In the genomic region with DNA sequence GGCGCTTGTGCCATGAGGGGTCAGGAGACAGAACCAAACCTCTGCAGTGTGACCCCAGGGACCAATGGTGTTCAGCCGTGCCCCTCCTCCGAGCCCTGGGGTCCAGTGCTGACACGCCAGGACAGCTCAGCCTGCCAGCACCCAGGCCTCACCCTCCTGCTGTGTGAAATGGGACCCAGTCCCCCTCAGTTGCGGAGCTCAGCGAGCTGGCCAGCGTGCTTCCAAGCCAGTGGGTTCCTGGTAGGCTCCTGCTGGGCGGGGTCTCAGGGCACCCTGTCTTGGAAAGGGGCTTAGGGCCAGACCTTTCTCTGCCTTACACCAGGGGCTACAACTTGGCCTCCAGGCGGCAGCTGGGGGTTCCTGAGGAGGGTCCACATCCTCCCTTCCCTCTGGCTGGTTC, we compare ENCODE assay signal across 10 cellular contexts. TPM values are rescaled to one million over a fixed set of nuclear protein-coding genes. Genes with fewer than 3 reads are reported as not detected.
DNase-seq lines count a peak whose midpoint lies in the region; ATAC-seq and TF ChIP-seq lines count a peak whose summit lies in the region.
"Had no signal": no experiment of that assay in that cellular context is flagged by ENCODE, and none has a peak within 500 bp of the region (broad histone marks: within the 10 kb centered on the region; RNA-seq: fewer than 3 reads in every experiment).

No MANE protein-coding gene starts in this region.

- intact Hi-C loops in heart right ventricle (cut with DNase I) = loop anchor here in 5 of 10 donors (10.0 kb wide), 2 partner anchors 118 to 148 kb away; partner anchors contain the start of genes CLTB (in 5 of the 5), HIGD2A (in 1 of the 5) and NOP16 (in 1 of the 5)
- intact Hi-C loops in cardiac septum (cut with DNase I) = no loop called here
- intact Hi-C loops in vagina (cut with DNase I) = no loop called here

- H3K27ac ChIP-seq in heart right ventricle = peak overlapping the region in 9 of 10 donors; percentile 94 to 100 (median 97)
- peak overlapping the region; percentile 98 for H3K27ac ChIP-seq in vagina

- no peak for TF ChIP-seq POLR2A in vagina (IDR thresholded peaks at IDR 0.05)

- POLR2A ChIA-PET in naive thymus-derived CD8-positive, alpha-beta T cell (lab: Charles Lee) = interaction anchor here (1.0 to 19.8 kb wide), 6 partner anchors 5 to 171 kb away, joined by 4 to 531 read pairs (median 178); partner anchors contain the start of genes CDHR2, CLTB and RNF44

- peak overlapping the region in 1 of 10 donors; percentile 84 for H3K4me3 ChIP-seq in heart right ventricle
- no peak overlapping the region for H3K4me3 ChIP-seq in vagina

- H3K36me3 Mint-ChIP-seq in central memory CD8-positive, alpha-beta T cell (ENCODE audit: insufficient read depth) = peaks cover 65% of the 10 kb centered on the region
- H3K36me3 Mint-ChIP-seq in naive thymus-derived CD8-positive, alpha-beta T cell = peaks cover 7 to 45% (median 20%) of the 10 kb centered on the region in 3 donors

- peak overlapping the region; percentile 97 for H3K27ac Mint-ChIP-seq in central memory CD8-positive, alpha-beta T cell (ENCODE audit: low read depth)
- H3K27ac Mint-ChIP-seq in naive thymus-derived CD8-positive, alpha-beta T cell = peak overlapping the region; percentile 81 to 100 (median 99)

- peaks cover 54% of the 10 kb centered on the region for H3K4me1 Mint-ChIP-seq in central memory CD8-positive, alpha-beta T cell
- H3K4me1 Mint-ChIP-seq in naive thymus-derived CD8-positive, alpha-beta T cell = peaks cover 36 to 65% (median 58%) of the 10 kb centered on the region in 4 donors

- TF ChIP-seq CTCF in heart right ventricle (IDR thresholded peaks at IDR 0.05) (no peak), vagina (IDR thresholded peaks at IDR 0.05) (no peak)

- DNase-seq in heart right ventricle (no peak), cardiac septum (ENCODE audit: low spot score) (no peak), vagina (ENCODE audit: extremely low spot score in 2 of 2) (no peak), NOMO-1 (lab: John Stamatoyannopoulos, UW; ENCODE audit: unreplicated experiment in 2 of 2) (no peak)
- no peak for DNase-seq in central memory CD8-positive, alpha-beta T cell (ENCODE audit: low spot score in 2 of 2)
- no peak for DNase-seq in naive thymus-derived CD8-positive, alpha-beta T cell
- DNase-seq: cortex of kidney, NCI-H2227 treated with DMSO at 0.1 percent for 48 hours had no signal

- H3K4me3 Mint-ChIP-seq in central memory CD8-positive, alpha-beta T cell = peak overlapping the region; percentile 92
- H3K4me3 Mint-ChIP-seq in naive thymus-derived CD8-positive, alpha-beta T cell = peak overlapping the region; percentile 94 to 100 (median 98)

- no peak for ATAC-seq in heart right ventricle
- no peak for ATAC-seq in central memory CD8-positive, alpha-beta T cell (replicated peaks; ENCODE audit: extremely low read depth, poor library complexity, severe bottlenecking)
- no peak for ATAC-seq in naive thymus-derived CD8-positive, alpha-beta T cell
- ATAC-seq in GM21381 (IDR thresholded peaks at IDR 0.05; ENCODE audit: unreplicated experiment) = no peak
- ATAC-seq in GM21423 (IDR thresholded peaks at IDR 0.05; ENCODE audit: unreplicated experiment) = no peak

- H3K36me3 ChIP-seq in heart right ventricle (peaks cover 0 to 43% (median 25%) of the 10 kb centered on the region in 9 donors), vagina (peaks cover 4 to 37% of the 10 kb centered on the region in 2 donors)

- no peaks in the 10 kb centered on the region for H3K27me3 ChIP-seq in heart right ventricle
- H3K27me3 ChIP-seq in vagina = no peaks in the 10 kb centered on the region

- no peaks in the 10 kb centered on the region for H3K27me3 Mint-ChIP-seq in central memory CD8-positive, alpha-beta T cell
- H3K27me3 Mint-ChIP-seq in naive thymus-derived CD8-positive, alpha-beta T cell = no peaks in the 10 kb centered on the region

- H3K9me3 ChIP-seq in heart right ventricle = no peaks in the 10 kb centered on the region
- H3K9me3 ChIP-seq in vagina = no peaks in the 10 kb centered on the region

- H3K9me3 Mint-ChIP-seq in central memory CD8-positive, alpha-beta T cell = no peaks in the 10 kb centered on the region
- no peaks in the 10 kb centered on the region for H3K9me3 Mint-ChIP-seq in naive thymus-derived CD8-positive, alpha-beta T cell

- 91 to 92% methylated on average over 9 of the region's 9 CpGs for WGBS in heart right ventricle, 2 donors

- H3K4me1 ChIP-seq in heart right ventricle (peaks cover 26 to 77% (median 59%) of the 10 kb centered on the region in 9 donors), vagina (peaks cover 68% of the 10 kb centered on the region)

RNA-seq across cellular contexts. Expression of gene RNF44, which starts 4.4 kb away (rescaled TPM):
- total RNA-seq in heart right ventricle (10 to 100 TPM; 18.1 to 31.1 (median 21.5) TPM), cardiac septum (25.4 TPM), vagina (24.6 TPM)
- polyA plus RNA-seq in heart right ventricle = 10 to 100 TPM in 1 of 2 donors, 1 to 10 TPM in 1; 7.9 to 21.9 TPM
- total RNA-seq in naive thymus-derived CD8-positive, alpha-beta T cell = 100 to 1,000 TPM; 271 to 281 TPM
- 1 to 10 TPM; 1.2 to 4.1 (median 3.2) TPM for polyA plus RNA-seq in naive thymus-derived CD8-positive, alpha-beta T cell

RNA-seq across cellular contexts. Expression of gene CDHR2, which starts 16.3 kb away (rescaled TPM):
- under 1 TPM in 2 of 10 donors, not detected in 8; 0.19 to 0.22 TPM for total RNA-seq in heart right ventricle
- under 1 TPM in 1 of 2 donors, not detected in 1; 0.03 TPM for polyA plus RNA-seq in heart right ventricle
- total RNA-seq in cardiac septum = 0.51 TPM
- 1 to 10 TPM; 3.6 to 4.8 TPM for total RNA-seq in naive thymus-derived CD8-positive, alpha-beta T cell
- polyA plus RNA-seq in naive thymus-derived CD8-positive, alpha-beta T cell = under 1 TPM in 1 of 3 donors, not detected in 2; 0.26 TPM
- not detected for total RNA-seq in vagina

Comparison
In these comparisons a context has a peak if more than half of its experiments do, and no peak if none do; other contexts are left out.
1. RNA of gene RNF44, which starts 4.4 kb away (total RNA-seq): 271 to 281 TPM in naive thymus-derived CD8-positive, alpha-beta T cell; 25.4 TPM in cardiac septum (single experiment), 24.6 TPM in vagina (single experiment) and 18.1 to 31.1 TPM in heart right ventricle; every median in the first group is over 4 times any median in the second.